8 cellular contexts compared by ENCODE assay signal in the genomic region with DNA sequence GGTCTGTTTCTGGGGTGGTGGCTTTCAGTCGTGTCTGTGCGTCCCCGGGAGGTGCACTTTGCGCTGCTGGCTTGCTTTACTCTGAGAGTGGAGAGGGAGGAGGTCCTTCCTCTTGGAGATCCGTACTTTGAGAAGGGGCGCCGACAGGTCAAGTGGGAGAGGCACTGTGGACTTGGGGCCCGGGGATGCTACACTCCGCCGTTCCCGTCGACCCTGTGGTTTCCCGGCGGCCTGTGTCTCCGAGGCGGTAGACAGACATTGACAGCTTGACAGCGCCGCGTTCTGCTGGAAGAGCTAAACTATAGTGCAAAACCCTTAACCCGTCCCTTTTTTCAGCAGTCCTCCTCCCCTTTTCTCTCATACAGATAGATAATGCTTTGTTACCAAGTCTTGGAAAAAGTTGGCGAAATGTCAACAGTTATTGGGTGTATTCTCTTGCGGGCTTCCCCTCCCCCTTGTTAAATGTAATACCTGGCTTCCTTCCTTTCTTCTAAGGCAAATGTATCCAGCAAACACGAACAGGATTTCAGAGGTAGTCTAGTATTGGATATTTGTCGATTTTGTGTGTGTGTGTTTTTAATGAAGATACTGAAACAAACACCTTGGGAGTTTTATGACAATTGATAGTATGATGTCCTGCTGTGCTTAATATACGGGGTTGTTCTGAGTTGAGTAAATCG. TPM values are rescaled to one million over a fixed set of nuclear protein-coding genes. Genes with fewer than 3 reads are reported as not detected.
DNase-seq lines count a peak whose midpoint lies in the region; ATAC-seq, FAIRE-seq and TF ChIP-seq lines count a peak whose summit lies in the region.

No MANE protein-coding gene starts in this region.

- peaks cover 39 to 57% (median 46%) of the 10 kb centered on the region in 3 donors for H3K27me3 Mint-ChIP-seq in CD14-positive monocyte (ENCODE audit: low read depth in 3 of 3)
- peaks cover 24% of the 10 kb centered on the region for H3K27me3 Mint-ChIP-seq in activated naive CD8-positive, alpha-beta T cell
- no peaks in the 10 kb centered on the region for H3K27me3 Mint-ChIP-seq in osteocyte (ENCODE audit: unreplicated experiment)

- no peak for TF ChIP-seq CTCF in CD14-positive monocyte (IDR thresholded peaks at IDR 0.05)
- no peak for TF ChIP-seq CTCF in osteocyte (IDR thresholded peaks at IDR 0.05)

- no peak for FAIRE-seq in RCC 7860 (lab: Jason Lieb, UNC)

- H3K4me1 Mint-ChIP-seq in CD14-positive monocyte: peaks cover 23% of the 10 kb centered on the region
- H3K4me1 Mint-ChIP-seq in activated naive CD8-positive, alpha-beta T cell (ENCODE audit: low read depth): peaks cover 16% of the 10 kb centered on the region
- H3K4me1 Mint-ChIP-seq in osteocyte (ENCODE audit: unreplicated experiment): peaks cover 86% of the 10 kb centered on the region

- DNase-seq in CD14-positive monocyte (ENCODE audit: low spot score): no peak
- peak; percentile 68 for DNase-seq in RCC 7860 (ENCODE audit: low spot score)
- peak; percentile 79 for DNase-seq in Right ventricle myocardium inferior (ENCODE audit: missing footprints)
- DNase-seq in osteocyte (ENCODE audit: extremely low spot score, unreplicated experiment): no peak
- no peak for DNase-seq in AG08395 (ENCODE audit: low spot score)
- no peak for DNase-seq in AG20443 (ENCODE audit: low spot score)

- intact Hi-C loops in CD14-positive monocyte (cut with micrococcal nuclease) (loop anchor here (5.0 to 10.0 kb wide), 5 partner anchors 43 to 353 kb away; partner anchors contain the start of gene RAB8B (in 1 of the 2)), Right ventricle myocardium inferior (cut with DNase I) (loop anchor here (1.0 kb wide), 2 partner anchors 40 to 44 kb away; no protein-coding TSS in a partner anchor)

- peak; percentile 4 for ATAC-seq in HG02642 (IDR thresholded peaks at IDR 0.05; ENCODE audit: poor library complexity, unreplicated experiment)
- ATAC-seq in Right ventricle myocardium inferior: peak; percentile 4

- H3K9me3 Mint-ChIP-seq in CD14-positive monocyte (peaks cover 0 to 4% (median 2%) of the 10 kb centered on the region in 7 donors), osteocyte (ENCODE audit: unreplicated experiment) (no peaks in the 10 kb centered on the region)
- H3K9me3 Mint-ChIP-seq in activated naive CD8-positive, alpha-beta T cell (ENCODE audit: low read depth): no peaks in the 10 kb centered on the region

- peak overlapping the region in 5 of 7 donors; percentile 19 to 84 (median 73) for H3K27ac Mint-ChIP-seq in CD14-positive monocyte
- H3K27ac Mint-ChIP-seq in activated naive CD8-positive, alpha-beta T cell: peak overlapping the region; percentile 41
- H3K27ac Mint-ChIP-seq in osteocyte (ENCODE audit: unreplicated experiment): peak overlapping the region; percentile 97

- H3K36me3 Mint-ChIP-seq in CD14-positive monocyte (peaks cover 2 to 4% of the 10 kb centered on the region in 2 donors), osteocyte (ENCODE audit: unreplicated experiment) (peaks cover 51% of the 10 kb centered on the region)
- H3K36me3 Mint-ChIP-seq in activated naive CD8-positive, alpha-beta T cell: no peaks in the 10 kb centered on the region

- peak overlapping the region; percentile 92 to 99 for H3K4me3 Mint-ChIP-seq in CD14-positive monocyte
- peak overlapping the region; percentile 92 for H3K4me3 Mint-ChIP-seq in activated naive CD8-positive, alpha-beta T cell
- H3K4me3 Mint-ChIP-seq in osteocyte (ENCODE audit: unreplicated experiment): peak overlapping the region; percentile 85

RNA-seq across cellular contexts. Expression of gene TPM1, which starts 6.6 kb away (rescaled TPM):
- polyA plus RNA-seq in CD14-positive monocyte: 10 to 100 TPM; 11.7 to 15.9 TPM
- 13,805 TPM for total RNA-seq in Right ventricle myocardium inferior
- 1,635 and 1,747 TPM in 2 replicates for total RNA-seq in osteocyte

Comparison
In these comparisons a context has a peak if more than half of its experiments do, and no peak if none do; other contexts are left out.
1. DNase-seq: peak in RCC 7860 (single experiment) and Right ventricle myocardium inferior (single experiment); none in CD14-positive monocyte (single experiment), osteocyte (single experiment), AG08395 (single experiment) and AG20443 (single experiment).
2. H3K27ac Mint-ChIP-seq: peak in every context shown above with its lines; median percentile 97 in osteocyte; 73 in CD14-positive monocyte; 41 in activated naive CD8-positive, alpha-beta T cell.
3. Peak in every context shown above with its lines, with median percentiles within 50 percentile points of each other: H3K4me3 Mint-ChIP-seq.